In genomic region chr6:63058601-63059000, GRCh38 we compare ENCODE assay signal across 1 cellular context.
TF ChIP-seq lines count a peak whose summit lies in the region.

No MANE protein-coding gene starts in this region.

TF ChIP-seq in GM23338, 12 proteins besides CTCF, POLR2A, EP300 and RAD21 (continued from another document):
- no peak for TF ChIP-seq POLR2AphosphoS5 (IDR thresholded peaks at IDR 0.05; ENCODE audit: low read depth)
- no peak for TF ChIP-seq EZH2phosphoT487 (IDR thresholded peaks at IDR 0.05; ENCODE audit: unreplicated experiment)
- no peak for TF ChIP-seq REST (IDR thresholded peaks at IDR 0.05; ENCODE audit: unreplicated experiment)
- no peak for TF ChIP-seq EZH2 (IDR thresholded peaks at IDR 0.05; ENCODE audit: low read depth, unreplicated experiment)
- TF ChIP-seq NANOG (IDR thresholded peaks at IDR 0.05; ENCODE audit: borderline replicate concordance), result no peak
- no peak for TF ChIP-seq ZNF331 (CRISPR knock-in tag; IDR thresholded peaks at IDR 0.05; ENCODE audit: low read depth)
